21 cellular contexts compared by ENCODE assay signal in the genomic region with DNA sequence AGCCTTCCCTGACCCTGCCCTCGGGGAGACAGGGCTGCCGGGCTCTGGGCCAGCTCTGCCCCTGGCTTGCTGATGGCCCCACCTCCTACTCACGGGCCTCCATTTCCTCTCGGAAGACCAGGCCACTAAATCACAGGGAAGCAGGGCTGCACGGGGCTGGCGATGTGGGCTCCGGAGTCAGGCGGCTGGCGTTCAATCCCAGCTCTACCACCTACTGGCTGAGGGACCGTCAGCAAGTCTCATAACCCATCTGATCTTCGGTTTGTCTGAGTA.
A peak's percentile ranks its signal among the peaks of the same experiment; 100 is the strongest.
DNase-seq lines count a peak whose midpoint lies in the region; ATAC-seq, FAIRE-seq and TF ChIP-seq lines count a peak whose summit lies in the region.
"Had no signal": no experiment of that assay in that cellular context is flagged by ENCODE, and none has a peak within 500 bp of the region (broad histone marks: within the 10 kb centered on the region; RNA-seq: fewer than 3 reads in every experiment).

No MANE protein-coding gene starts in this region.

- peaks cover 10% of the 10 kb centered on the region for H3K27me3 Mint-ChIP-seq in activated T-helper 2 cell treated with anti-CD3 and anti-CD28 coated beads, Interferon-gamma antibody, Interleukin-2, Interleukin-4, amounts not matched to agents 10 μg/mL and 5 μg/mL and 100 μg/mL, durations not matched to agents 14 hours and 24 hours and 36 hours (ENCODE audit: low read depth)
- peaks cover 3% of the 10 kb centered on the region for H3K27me3 Mint-ChIP-seq in activated CD8-positive, alpha-beta T cell treated with anti-CD3 and anti-CD28 coated beads, Interleukin-2, amount 10 ng/mL, durations not matched to agents 7 days and 5 days (ENCODE audit: low read depth)

- DNase-seq in SJCRH30 (no peak), kidney (peak; percentile 43), substantia nigra (lab: John Stamatoyannopoulos, UW) (peak in 1 of 49 donors; percentile 66)
- DNase-seq in activated CD4-positive, CD25-positive, alpha-beta regulatory T cell treated with anti-CD3 and anti-CD28 coated beads, Interleukin-2, amount 50 U/mL, for 72 hours, result no peak
- DNase-seq in activated T-helper 2 cell treated with anti-CD3 and anti-CD28 coated beads, Interferon-gamma antibody, Interleukin-2, Interleukin-4, amounts not matched to agents 10 μg/mL and 5 μg/mL and 100 μg/mL, durations not matched to agents 14 hours and 24 hours and 36 hours (ENCODE audit: low spot score), result no peak
- DNase-seq in activated CD8-positive, alpha-beta T cell treated with anti-CD3 and anti-CD28 coated beads, Interleukin-2, amount 10 ng/mL, durations not matched to agents 7 days and 5 days, result no peak
- DNase-seq: CD4-positive, CD25-positive, alpha-beta regulatory T cell; GDM1; H9; Kasumi-1; NCI-H187; NCI-H446; NCI-H524 treated with DMSO at 0.1 percent for 48 hours; PC-9 had no signal

- intact Hi-C loops in kidney (cut with DNase I), result loop anchor here (10.0 kb wide), 1 partner anchor 367 kb away; no protein-coding TSS in a partner anchor
- intact Hi-C loops in activated T-helper 2 cell treated with anti-CD3 and anti-CD28 coated beads, Interferon-gamma antibody, Interleukin-2, Interleukin-4, amounts not matched to agents 10 μg/mL and 5 μg/mL and 100 μg/mL, durations not matched to agents 14 hours and 24 hours and 36 hours (cut with micrococcal nuclease), result no loop called here

- CTCF ChIA-PET in activated CD8-positive, alpha-beta T cell treated with anti-CD3 and anti-CD28 coated beads, Interleukin-2, amount 10 ng/mL, durations not matched to agents 7 days and 5 days (lab: Charles Lee), result no interaction called here

- H3K4me1 ChIP-seq in BLaER1 (peaks cover 13% of the 10 kb centered on the region), SJCRH30 (peaks cover 6% of the 10 kb centered on the region; the same call in 1 of the 2 replicates), kidney (ENCODE audit: control insufficient read depth in 1 of 2, insufficient read depth in 1 of 2, low read depth in 1 of 2, low read length in 2 of 2) (no peaks in the 10 kb centered on the region)

- H3K9ac ChIP-seq in BLaER1 (no peak overlapping the region), kidney (ENCODE audit: low read length in 2 of 2) (no peak overlapping the region)

- no peak for TF ChIP-seq CTCF in kidney (IDR thresholded peaks at IDR 0.05; ENCODE audit: borderline replicate concordance, extremely low read depth, insufficient read depth)

- H3K27ac ChIP-seq in BLaER1 (no peak overlapping the region), SJCRH30 (no peak overlapping the region), kidney (ENCODE audit: low read depth in 2 of 2, low read length in 2 of 2) (no peak overlapping the region), substantia nigra (ENCODE audit: low read depth, low read length, poor library complexity, severe bottlenecking) (peak overlapping the region; percentile 76)
- H3K27ac ChIP-seq: PC-9 had no signal

- H3K4me3 Mint-ChIP-seq in activated T-helper 2 cell treated with anti-CD3 and anti-CD28 coated beads, Interferon-gamma antibody, Interleukin-2, Interleukin-4, amounts not matched to agents 10 μg/mL and 5 μg/mL and 100 μg/mL, durations not matched to agents 14 hours and 24 hours and 36 hours (ENCODE audit: low read depth), result no peak overlapping the region
- H3K4me3 Mint-ChIP-seq in activated CD8-positive, alpha-beta T cell treated with anti-CD3 and anti-CD28 coated beads, Interleukin-2, amount 10 ng/mL, durations not matched to agents 7 days and 5 days, result no peak overlapping the region
- H3K4me3 Mint-ChIP-seq: B cell; CD4-positive, CD25-positive, alpha-beta regulatory T cell; GM23338; H9 had no signal

- no peak overlapping the region for H3K27ac Mint-ChIP-seq in activated T-helper 2 cell treated with anti-CD3 and anti-CD28 coated beads, Interferon-gamma antibody, Interleukin-2, Interleukin-4, amounts not matched to agents 10 μg/mL and 5 μg/mL and 100 μg/mL, durations not matched to agents 14 hours and 24 hours and 36 hours
- no peak overlapping the region for H3K27ac Mint-ChIP-seq in activated CD8-positive, alpha-beta T cell treated with anti-CD3 and anti-CD28 coated beads, Interleukin-2, amount 10 ng/mL, durations not matched to agents 7 days and 5 days
- H3K27ac Mint-ChIP-seq: B cell; CD4-positive, CD25-positive, alpha-beta regulatory T cell; GM23338; H9 had no signal

- no peaks in the 10 kb centered on the region for H3K9me3 Mint-ChIP-seq in activated T-helper 2 cell treated with anti-CD3 and anti-CD28 coated beads, Interferon-gamma antibody, Interleukin-2, Interleukin-4, amounts not matched to agents 10 μg/mL and 5 μg/mL and 100 μg/mL, durations not matched to agents 14 hours and 24 hours and 36 hours
- H3K9me3 Mint-ChIP-seq in activated CD8-positive, alpha-beta T cell treated with anti-CD3 and anti-CD28 coated beads, Interleukin-2, amount 10 ng/mL, durations not matched to agents 7 days and 5 days (ENCODE audit: insufficient read depth), result no peaks in the 10 kb centered on the region
- H3K9me3 Mint-ChIP-seq: CD4-positive, CD25-positive, alpha-beta regulatory T cell; GM23338; H9 had no signal

- no peak for FAIRE-seq in kidney (lab: Jason Lieb, UNC)
- FAIRE-seq: GM12878, HTR-8/SVneo, K562 had no signal

- no peak overlapping the region for H3K4me3 ChIP-seq in BLaER1
- peak overlapping the region; percentile 9 for H3K4me3 ChIP-seq in SJCRH30
- H3K4me3 ChIP-seq in kidney (ENCODE audit: low read length in 2 of 2), result no peak overlapping the region
- H3K4me3 ChIP-seq: GM12878, GM23338, K562, PC-9 had no signal

- ATAC-seq in activated CD8-positive, alpha-beta T cell treated with anti-CD3 and anti-CD28 coated beads, Interleukin-2, amount 10 ng/mL, durations not matched to agents 7 days and 5 days, result no peak
- ATAC-seq: K562, Right ventricle myocardium inferior had no signal

- H3K36me3 ChIP-seq in BLaER1, result no peaks in the 10 kb centered on the region
- no peaks in the 10 kb centered on the region for H3K36me3 ChIP-seq in SJCRH30
- H3K36me3 ChIP-seq in kidney (ENCODE audit: control insufficient read depth in 1 of 2, insufficient read depth in 2 of 2, low read length in 2 of 2), result no peaks in the 10 kb centered on the region

- H3K27me3 ChIP-seq in BLaER1 (no peaks in the 10 kb centered on the region), SJCRH30 (no peaks in the 10 kb centered on the region)

- POLR2A ChIA-PET in activated CD8-positive, alpha-beta T cell treated with anti-CD3 and anti-CD28 coated beads, Interleukin-2, amount 10 ng/mL, durations not matched to agents 7 days and 5 days (lab: Charles Lee), result no interaction called here

- peaks cover 1% of the 10 kb centered on the region for H3K4me1 Mint-ChIP-seq in activated T-helper 2 cell treated with anti-CD3 and anti-CD28 coated beads, Interferon-gamma antibody, Interleukin-2, Interleukin-4, amounts not matched to agents 10 μg/mL and 5 μg/mL and 100 μg/mL, durations not matched to agents 14 hours and 24 hours and 36 hours (ENCODE audit: low read depth)
- H3K4me1 Mint-ChIP-seq in activated CD8-positive, alpha-beta T cell treated with anti-CD3 and anti-CD28 coated beads, Interleukin-2, amount 10 ng/mL, durations not matched to agents 7 days and 5 days (ENCODE audit: low read depth), result no peaks in the 10 kb centered on the region
- H3K4me1 Mint-ChIP-seq: B cell; CD4-positive, CD25-positive, alpha-beta regulatory T cell; GM23338 had no signal

- no peaks in the 10 kb centered on the region for H3K36me3 Mint-ChIP-seq in activated T-helper 2 cell treated with anti-CD3 and anti-CD28 coated beads, Interferon-gamma antibody, Interleukin-2, Interleukin-4, amounts not matched to agents 10 μg/mL and 5 μg/mL and 100 μg/mL, durations not matched to agents 14 hours and 24 hours and 36 hours (ENCODE audit: low read depth)
- no peaks in the 10 kb centered on the region for H3K36me3 Mint-ChIP-seq in activated CD8-positive, alpha-beta T cell treated with anti-CD3 and anti-CD28 coated beads, Interleukin-2, amount 10 ng/mL, durations not matched to agents 7 days and 5 days (ENCODE audit: low read depth)
- H3K36me3 Mint-ChIP-seq: CD4-positive, CD25-positive, alpha-beta regulatory T cell had no signal

- no peaks in the 10 kb centered on the region for H3K9me3 ChIP-seq in BLaER1
- H3K9me3 ChIP-seq in SJCRH30 (replicated peaks), result no peaks in the 10 kb centered on the region
- no peaks in the 10 kb centered on the region for H3K9me3 ChIP-seq in kidney (ENCODE audit: control insufficient read depth in 1 of 2, low read length in 2 of 2)

- no peaks in the 10 kb centered on the region for H4K20me1 ChIP-seq in BLaER1

- peak overlapping the region; percentile 16 for H3K4me2 ChIP-seq in BLaER1
- H3K4me2 ChIP-seq: GM23338, PC-9 had no signal
